In the genomic region with DNA sequence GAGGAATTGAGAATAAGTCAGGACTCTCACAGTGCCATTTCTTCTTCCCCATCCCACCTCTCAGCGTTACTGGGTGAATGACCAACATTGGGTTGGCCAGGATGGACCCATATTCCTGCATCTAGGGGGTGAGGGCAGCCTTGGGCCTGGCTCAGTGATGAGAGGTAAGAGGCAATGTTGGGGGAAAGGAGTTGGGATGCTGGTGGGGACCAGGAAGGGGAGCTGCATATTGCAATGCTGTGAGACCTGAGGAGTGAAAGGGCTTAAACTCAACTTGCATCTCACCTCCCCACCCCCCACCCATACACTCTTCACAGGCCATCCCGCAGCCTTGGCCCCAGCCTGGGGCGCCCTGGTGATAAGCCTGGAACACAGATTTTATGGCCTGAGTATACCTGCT, we compare ENCODE assay signal across 10 cellular contexts. TPM values are rescaled to one million over a fixed set of nuclear protein-coding genes. Genes with fewer than 3 reads are reported as not detected.
"Had no signal": no experiment of that assay in that cellular context is flagged by ENCODE, and none has a peak within 500 bp of the region (broad histone marks: within the 10 kb centered on the region; RNA-seq: fewer than 3 reads in every experiment).

No MANE protein-coding gene starts in this region.

- H3K9ac ChIP-seq: GM23248 had no signal

- H3K36me3 ChIP-seq: HAP-1 had no signal

- H3K27ac ChIP-seq: GM23248 had no signal

- H3K27ac Mint-ChIP-seq: GM23338, HFFc6 had no signal

- H2AFZ ChIP-seq: GM23248, GM23338 had no signal

- H3K4me3 ChIP-seq: GM23248, GM23338, HAP-1 had no signal

- H3K9me3 ChIP-seq: HAP-1 had no signal

- DNase-seq: GM23248, GOT3, H7, HCEC 1CT, HFFc6 had no signal

- FAIRE-seq: H1, H54 had no signal

- H3K9me3 Mint-ChIP-seq: GM23338, HFFc6 had no signal

- H3K4me3 Mint-ChIP-seq: GM23338, HFFc6 had no signal

- ATAC-seq: GM23338, HCT116 had no signal

RNA-seq across cellular contexts. Expression of gene PRSS16, which starts 1.3 kb away (rescaled TPM):
- total RNA-seq: HFFc6 had no signal
- polyA plus RNA-seq: GM23248 had no signal
